ENCODE assay signal across 12 cellular contexts in genomic region chr2:152046940-152047339, GRCh38. TPM values are rescaled to one million over a fixed set of nuclear protein-coding genes. Genes with fewer than 3 reads are reported as not detected.
DNase-seq lines count a peak whose midpoint lies in the region; ATAC-seq and TF ChIP-seq lines count a peak whose summit lies in the region.
"Had no signal": no experiment of that assay in that cellular context is flagged by ENCODE, and none has a peak within 500 bp of the region (broad histone marks: within the 10 kb centered on the region; RNA-seq: fewer than 3 reads in every experiment).

No MANE protein-coding gene starts in this region.

- H4K20me1 ChIP-seq in BLaER1 treated with 17β-estradiol and CSF1 and Interleukin-3, amounts not matched to agents 10 nM and 100 nM: peaks cover 0 to 21% (median 0%) of the 10 kb centered on the region in 11 experiments; a peak in 3 of 22 replicates
- H4K20me1 ChIP-seq in OCI-LY7 (ENCODE audit: insufficient read depth, low read length): no peaks in the 10 kb centered on the region

- BruUV-seq in OCI-LY7 (replicated peaks; lab: Mats Ljungman, UMichigan): no TSS peak

- no peaks in the 10 kb centered on the region for H3K9me3 ChIP-seq in BLaER1 treated with 17β-estradiol and CSF1 and Interleukin-3, amounts not matched to agents 10 nM and 100 nM (replicated peaks in 1 of 11)
- H3K9me3 ChIP-seq in OCI-LY7 (ENCODE audit: low read length): no peaks in the 10 kb centered on the region
- H3K9me3 ChIP-seq: stomach had no signal

- peak; percentile 48 for ATAC-seq in GM19043 (IDR thresholded peaks at IDR 0.05; ENCODE audit: low read depth, unreplicated experiment)
- ATAC-seq in HG02759 (IDR thresholded peaks at IDR 0.05; ENCODE audit: unreplicated experiment): peak; percentile 73
- ATAC-seq in HG03558 (IDR thresholded peaks at IDR 0.05; ENCODE audit: extremely low read depth, unreplicated experiment): peak; percentile 32

- H3K9me2 ChIP-seq in OCI-LY7 (ENCODE audit: insufficient read depth, low read length): no peaks in the 10 kb centered on the region

- peak overlapping the region in 3 of 11 experiments; percentile 6 to 21 (median 15); a peak in 4 of 22 replicates for H3K27ac ChIP-seq in BLaER1 treated with 17β-estradiol and CSF1 and Interleukin-3, amounts not matched to agents 10 nM and 100 nM
- no peak overlapping the region for H3K27ac ChIP-seq in OCI-LY7 (ENCODE audit: low read depth, low read length, poor library complexity, severe bottlenecking)
- H3K27ac ChIP-seq: cardiac muscle cell, stomach had no signal

- CTCF ChIA-PET in OCI-LY7 (lab: Charles Lee; ENCODE audit: unreplicated experiment): no interaction called here

- DNase-seq in islet precursor cell (no peak), T-helper 2 cell (no peak), OCI-LY7 (ENCODE audit: low spot score) (no peak), anterior cingulate cortex (lab: John Stamatoyannopoulos, UW) (no peak)
- DNase-seq: foreskin melanocyte, NCI-H526, stomach had no signal

- H3K4me1 ChIP-seq in BLaER1 treated with 17β-estradiol and CSF1 and Interleukin-3, amounts not matched to agents 10 nM and 100 nM: peaks cover 34 to 64% (median 43%) of the 10 kb centered on the region in 10 experiments
- H3K4me1 ChIP-seq in OCI-LY7 (ENCODE audit: insufficient read depth, low read length, poor library complexity, severe bottlenecking): no peaks in the 10 kb centered on the region
- H3K4me1 ChIP-seq: stomach had no signal

- H3K4me3 ChIP-seq in BLaER1 treated with 17β-estradiol and CSF1 and Interleukin-3, amounts not matched to agents 10 nM and 100 nM: no peak overlapping the region
- no peak overlapping the region for H3K4me3 ChIP-seq in OCI-LY7 (ENCODE audit: low read depth, low read length, poor library complexity, severe bottlenecking)
- H3K4me3 ChIP-seq: cardiac muscle cell, stomach had no signal

- no peaks in the 10 kb centered on the region for H3K79me2 ChIP-seq in OCI-LY7 (ENCODE audit: insufficient read depth, low read depth, low read length)

- no peak overlapping the region for H3K9ac ChIP-seq in BLaER1 treated with 17β-estradiol and CSF1 and Interleukin-3, amounts not matched to agents 10 nM and 100 nM

- intact Hi-C loops in OCI-LY7 (cut with micrococcal nuclease; ENCODE audit: unreplicated experiment): no loop called here

- H3K36me3 ChIP-seq in BLaER1 treated with 17β-estradiol and CSF1 and Interleukin-3, amounts not matched to agents 10 nM and 100 nM: no peaks in the 10 kb centered on the region
- no peaks in the 10 kb centered on the region for H3K36me3 ChIP-seq in OCI-LY7 (ENCODE audit: insufficient read depth, low read length)
- H3K36me3 ChIP-seq: cardiac muscle cell, stomach had no signal

- peak overlapping the region; percentile 12 to 68 (median 47) for H3K4me2 ChIP-seq in BLaER1 treated with 17β-estradiol and CSF1 and Interleukin-3, amounts not matched to agents 10 nM and 100 nM
- no peak overlapping the region for H3K4me2 ChIP-seq in OCI-LY7 (ENCODE audit: low read length)

- H3K27me3 ChIP-seq in BLaER1 treated with 17β-estradiol and CSF1 and Interleukin-3, amounts not matched to agents 10 nM and 100 nM: peaks cover 0 to 81% (median 0%) of the 10 kb centered on the region in 11 experiments; a peak in 9 of 22 replicates
- H3K27me3 ChIP-seq: cardiac muscle cell, stomach had no signal

- no peak for TF ChIP-seq CTCF in OCI-LY7 (conservative IDR thresholded peaks at IDR 0.05; ENCODE audit: low read length)

- H2AFZ ChIP-seq in OCI-LY7 (ENCODE audit: low read length): no peak overlapping the region

- POLR2A ChIA-PET in OCI-LY7 (lab: Charles Lee): interaction anchor here (0.9 to 1.6 kb wide), 2 partner anchors 8 to 21 kb away, joined by 3 to 5 read pairs; no protein-coding TSS in a partner anchor

RNA-seq across cellular contexts. Expression of gene CACNB4, which starts 51.9 kb away (rescaled TPM):
- 0.06 and 0.82 TPM in 2 replicates for total RNA-seq in OCI-LY7 (2014; rRNA removed; shearing (Covaris generic))
- total RNA-seq in OCI-LY7 (2022): 0.37 and 0.76 TPM in 2 replicates
